ENCODE assay signal across 8 cellular contexts in the genomic region with DNA sequence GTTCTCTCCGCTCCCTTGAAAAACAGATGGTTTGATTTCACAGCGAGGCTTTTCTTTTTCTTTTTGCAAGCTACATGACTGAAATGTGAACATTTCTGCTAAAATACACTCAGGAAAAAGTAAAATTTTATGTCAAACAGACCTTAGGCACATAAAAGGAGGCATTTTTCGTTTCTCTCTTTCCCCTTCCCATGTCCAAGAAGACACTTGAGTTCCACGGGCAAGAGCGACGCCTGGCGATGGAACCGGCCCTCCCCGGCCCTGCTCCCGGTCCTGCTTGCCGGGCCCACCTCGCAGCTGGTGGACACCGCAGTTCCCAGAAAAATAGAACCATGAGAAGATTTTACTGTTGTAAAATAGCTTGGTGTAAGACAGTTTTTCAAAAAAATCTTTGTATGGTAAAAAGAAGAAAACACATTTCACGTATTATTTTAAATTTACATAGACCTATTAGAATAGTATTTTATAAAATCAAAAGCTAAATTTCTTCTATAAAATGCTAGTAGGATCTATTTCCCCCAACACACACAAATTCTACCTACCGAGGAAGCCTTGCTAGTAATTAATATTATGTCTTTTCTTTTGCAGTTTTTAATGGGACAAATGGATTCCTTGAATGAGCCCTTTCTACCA. TPM values are rescaled to one million over a fixed set of nuclear protein-coding genes. Genes with fewer than 3 reads are reported as not detected.
DNase-seq lines count a peak whose midpoint lies in the region; ATAC-seq lines count a peak whose summit lies in the region.

No MANE protein-coding gene starts in this region.

- peak; percentile 52 for ATAC-seq in activated naive CD8-positive, alpha-beta T cell treated with anti-CD3 and anti-CD28 coated beads, Interleukin-2, amount 10 ng/mL, durations not matched to agents 7 days and 5 days (ENCODE audit: low read depth)
- ATAC-seq in HG03565 (IDR thresholded peaks at IDR 0.05; ENCODE audit: unreplicated experiment), result no peak

- H3K27me3 Mint-ChIP-seq in activated naive CD8-positive, alpha-beta T cell treated with anti-CD3 and anti-CD28 coated beads, Interleukin-2, amount 10 ng/mL, durations not matched to agents 7 days and 5 days, result peaks cover 42% of the 10 kb centered on the region

- H3K27ac Mint-ChIP-seq in activated naive CD8-positive, alpha-beta T cell treated with anti-CD3 and anti-CD28 coated beads, Interleukin-2, amount 10 ng/mL, durations not matched to agents 7 days and 5 days, result no peak overlapping the region

- peaks cover 1% of the 10 kb centered on the region for H3K4me1 Mint-ChIP-seq in activated naive CD8-positive, alpha-beta T cell treated with anti-CD3 and anti-CD28 coated beads, Interleukin-2, amount 10 ng/mL, durations not matched to agents 7 days and 5 days

- peak overlapping the region; percentile 60 for H3K4me3 Mint-ChIP-seq in activated naive CD8-positive, alpha-beta T cell treated with anti-CD3 and anti-CD28 coated beads, Interleukin-2, amount 10 ng/mL, durations not matched to agents 7 days and 5 days

- POLR2A ChIA-PET in activated naive CD8-positive, alpha-beta T cell treated with anti-CD3 and anti-CD28 coated beads, Interleukin-2, amount 10 ng/mL, durations not matched to agents 7 days and 5 days (lab: Charles Lee), result no interaction called here

- no peaks in the 10 kb centered on the region for H3K9me3 Mint-ChIP-seq in activated naive CD8-positive, alpha-beta T cell treated with anti-CD3 and anti-CD28 coated beads, Interleukin-2, amount 10 ng/mL, durations not matched to agents 7 days and 5 days

- peak; percentile 14 to 57 for DNase-seq in NCI-H446 (lab: John Stamatoyannopoulos, UW)
- no peak for DNase-seq in NCI-H446 treated with DMSO at 0.1 percent for 48 hours (lab: John Stamatoyannopoulos, UW)
- DNase-seq in NOMO-1 treated with DMSO at 0.1 percent for 48 hours (lab: John Stamatoyannopoulos, UW; ENCODE audit: unreplicated experiment), result peak; percentile 63
- DNase-seq in activated naive CD8-positive, alpha-beta T cell treated with anti-CD3 and anti-CD28 coated beads, Interleukin-2, amount 10 ng/mL, durations not matched to agents 7 days and 5 days, result peak; percentile 55
- peak; percentile 16 for DNase-seq in glomerular endothelial cell (ENCODE audit: extremely low read depth, low read depth, low spot score)
- peak; percentile 34 for DNase-seq in non-pigmented ciliary epithelial cell (ENCODE audit: low read depth)
- DNase-seq in ureter (ENCODE audit: low spot score), result peak; percentile 74

- no peaks in the 10 kb centered on the region for H3K36me3 Mint-ChIP-seq in activated naive CD8-positive, alpha-beta T cell treated with anti-CD3 and anti-CD28 coated beads, Interleukin-2, amount 10 ng/mL, durations not matched to agents 7 days and 5 days

RNA-seq across cellular contexts. Expression of gene ALKAL2, which starts 2.3 kb away (rescaled TPM):
- not detected for total RNA-seq in activated naive CD8-positive, alpha-beta T cell treated with anti-CD3 and anti-CD28 coated beads, Interleukin-2, amount 10 ng/mL, durations not matched to agents 7 days and 5 days
- total RNA-seq in glomerular endothelial cell (0.93 TPM in 1 of 2 replicates, not detected in the other), ureter (1.9 TPM)

RNA-seq across cellular contexts. Expression of gene ACP1, which starts 25.5 kb away (rescaled TPM):
- 100 to 1,000 TPM in 1 of 2 experiments, 10 to 100 TPM in 1; 88.9 to 101 TPM for total RNA-seq in activated naive CD8-positive, alpha-beta T cell treated with anti-CD3 and anti-CD28 coated beads, Interleukin-2, amount 10 ng/mL, durations not matched to agents 7 days and 5 days
- 84.5 and 88.9 TPM in 2 replicates for total RNA-seq in glomerular endothelial cell
- 97.5 TPM for total RNA-seq in ureter

RNA-seq across cellular contexts. Expression of gene SH3YL1, which starts 26.4 kb away (rescaled TPM):
- 10 to 100 TPM; 32.8 to 40.1 TPM for total RNA-seq in activated naive CD8-positive, alpha-beta T cell treated with anti-CD3 and anti-CD28 coated beads, Interleukin-2, amount 10 ng/mL, durations not matched to agents 7 days and 5 days
- 14.6 and 22.5 TPM in 2 replicates for total RNA-seq in glomerular endothelial cell
- 90.3 TPM for total RNA-seq in ureter
